8 cellular contexts compared by ENCODE assay signal in genomic region chr12:48118491-48118890, GRCh38. TPM values are rescaled to one million over a fixed set of nuclear protein-coding genes. Genes with fewer than 3 reads are reported as not detected.
DNase-seq lines count a peak whose midpoint lies in the region; ATAC-seq and TF ChIP-seq lines count a peak whose summit lies in the region.

No MANE protein-coding gene starts in this region.

- H3F3A ChIP-seq in neural progenitor cell (ENCODE audit: low read depth), result peaks cover 27% of the 10 kb centered on the region

- peak overlapping the region; percentile 94 for H3K4me3 Mint-ChIP-seq in neural progenitor cell

- no peak overlapping the region for H3K27ac ChIP-seq in neural progenitor cell

- H2AFZ ChIP-seq in neural progenitor cell (replicated peaks), result peak overlapping the region; percentile 48

- H3K4me1 Mint-ChIP-seq in neural progenitor cell, result peaks cover 38% of the 10 kb centered on the region

- H3K27me3 Mint-ChIP-seq in neural progenitor cell (ENCODE audit: insufficient read depth, low read depth), result peaks cover 7% of the 10 kb centered on the region

- H3K9me3 Mint-ChIP-seq in neural progenitor cell, result no peaks in the 10 kb centered on the region

- H3K27ac Mint-ChIP-seq in neural progenitor cell, result peak overlapping the region; percentile 81

- peaks cover 8% of the 10 kb centered on the region for H3K36me3 Mint-ChIP-seq in neural progenitor cell

- H3K4me1 ChIP-seq in neural progenitor cell, result peaks cover 39% of the 10 kb centered on the region

- TF ChIP-seq CTCF in choroid plexus epithelial cell (conservative IDR thresholded peaks at IDR 0.05; ENCODE audit: low read depth, low read length) (no peak), neural progenitor cell (IDR thresholded peaks at IDR 0.05) (no peak), omental fat pad (IDR thresholded peaks at IDR 0.05) (no peak), GM10266 (IDR thresholded peaks at IDR 0.05; ENCODE audit: control insufficient read depth, insufficient read depth, low read depth, missing control alignments) (no peak)

- H3K79me2 ChIP-seq in neural progenitor cell (ENCODE audit: low read depth), result peaks cover 38% of the 10 kb centered on the region

- ATAC-seq in omental fat pad (ENCODE audit: low FRiP score), result no peak

- DNase-seq in DMS53 treated with DMSO at 0.1 percent for 48 hours (lab: John Stamatoyannopoulos, UW; ENCODE audit: unreplicated experiment) (peak; percentile 21), NCI-H146 (lab: John Stamatoyannopoulos, UW) (peak; percentile 12), choroid plexus epithelial cell (ENCODE audit: low read depth) (no peak), neural progenitor cell (ENCODE audit: low spot score) (no peak), omental fat pad (ENCODE audit: low spot score) (no peak), AG08396 (ENCODE audit: low spot score) (no peak), GM10266 (ENCODE audit: extremely low spot score) (no peak), NCI-H524 treated with DMSO at 0.1 percent for 48 hours (lab: John Stamatoyannopoulos, UW) (no peak)

- peaks cover 2% of the 10 kb centered on the region for H3K36me3 ChIP-seq in neural progenitor cell

- H3K9me3 ChIP-seq in neural progenitor cell (ENCODE audit: low read depth), result no peaks in the 10 kb centered on the region

- peak overlapping the region; percentile 89 for H3K4me2 ChIP-seq in neural progenitor cell

- H4K20me1 ChIP-seq in neural progenitor cell (ENCODE audit: low read depth), result peaks cover 33% of the 10 kb centered on the region

- H3K27me3 ChIP-seq in neural progenitor cell, result peaks cover 3% of the 10 kb centered on the region

- H3K9ac ChIP-seq in neural progenitor cell, result no peak overlapping the region

- H3K4me3 ChIP-seq in choroid plexus epithelial cell (ENCODE audit: low read depth, low read length) (peak overlapping the region; percentile 77), neural progenitor cell (peak overlapping the region; percentile 77)

RNA-seq across cellular contexts. Expression of gene PFKM, which starts 0.7 kb away (rescaled TPM):
- total RNA-seq in neural progenitor cell (ENCODE audit: low replicate concordance), result 128 and 161 TPM in 2 replicates
- total RNA-seq in omental fat pad, result 10 to 100 TPM; 24.1 to 47.7 (median 31.3) TPM

RNA-seq across cellular contexts. Expression of gene SENP1, which starts 12.6 kb away (rescaled TPM):
- total RNA-seq in neural progenitor cell (ENCODE audit: low replicate concordance), result 37.6 and 89.9 TPM in 2 replicates
- total RNA-seq in omental fat pad, result 10 to 100 TPM; 13.6 to 23.0 (median 18.2) TPM

RNA-seq across cellular contexts. Expression of gene ASB8, which starts 38.8 kb away (rescaled TPM):
- total RNA-seq in neural progenitor cell (ENCODE audit: low replicate concordance), result 4.2 and 5.9 TPM in 2 replicates
- total RNA-seq in omental fat pad, result 10 to 100 TPM; 13.7 to 32.0 (median 22.3) TPM

Comparison
In these comparisons a context has a peak if more than half of its experiments do, and no peak if none do; other contexts are left out.
1. DNase-seq: peak in DMS53 treated with DMSO at 0.1 percent for 48 hours (single experiment) and NCI-H146 (single experiment); none in choroid plexus epithelial cell (single experiment), neural progenitor cell (single experiment), omental fat pad (single experiment), AG08396 (single experiment), GM10266 (single experiment) and NCI-H524 treated with DMSO at 0.1 percent for 48 hours (single experiment).